Comparison of ENCODE assay signal across 15 cellular contexts in the genomic region with DNA sequence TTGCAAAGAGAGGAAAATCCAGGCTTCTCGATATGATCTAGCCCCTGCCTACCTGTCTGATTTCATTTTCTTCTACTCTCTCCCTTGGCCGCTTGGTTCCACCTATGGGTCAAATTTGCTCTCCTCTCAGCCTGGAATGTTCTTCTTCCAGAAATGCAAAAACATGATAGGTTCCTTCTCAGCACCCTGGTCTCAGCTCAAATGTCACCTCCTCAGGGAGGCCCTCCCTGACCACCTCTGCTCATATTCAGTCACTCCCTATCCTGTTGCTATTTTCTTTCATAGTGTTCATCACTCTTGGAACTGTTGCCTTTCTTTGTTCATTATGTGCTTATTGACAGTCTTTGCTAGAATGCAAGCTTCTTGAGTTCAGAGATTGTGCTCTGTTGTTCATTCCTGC.
"Had no signal": no experiment of that assay in that cellular context is flagged by ENCODE, and none has a peak within 500 bp of the region (broad histone marks: within the 10 kb centered on the region; RNA-seq: fewer than 3 reads in every experiment).

No MANE protein-coding gene starts in this region.

- H3K9me3 Mint-ChIP-seq: natural killer cell treated with Interleukin-12 subunit alpha and Interleukin-12 subunit beta and Interleukin-15 and Interleukin-18, amount 100 ng/mL, for 72 hours; neural progenitor cell; stimulated activated effector memory CD8-positive, alpha-beta T cell treated with anti-CD3 and anti-CD28 coated beads, Interleukin-12 subunit alpha, Interleukin-12 subunit beta, amount 100 ng/mL, for 72 hours; stimulated activated naive CD8-positive, alpha-beta T cell treated with anti-CD3 and anti-CD28 coated beads, Interleukin-15, Interleukin-2, amounts not matched to agents 100 ng/mL and 50 ng/mL, for 24 hours had no signal

- H3K4me3 ChIP-seq: heart right ventricle, neural progenitor cell, ovary, thoracic aorta, transverse colon had no signal

- DNase-seq: endodermal cell; heart right ventricle; kidney glomerular epithelial cell; midbrain; ovary; right cardiac atrium; small intestine; stimulated activated CD4-positive, alpha-beta T cell treated with anti-CD3 and anti-CD28 coated beads, Interleukin-4, amount 100 ng/mL, for 1 hour; stimulated activated CD8-positive, alpha-beta memory T cell treated with anti-CD3 and anti-CD28 coated beads, Interleukin-4, amount 100 ng/mL, for 48 hours; transverse colon had no signal

- H3K36me3 Mint-ChIP-seq: natural killer cell treated with Interleukin-12 subunit alpha and Interleukin-12 subunit beta and Interleukin-15 and Interleukin-18, amount 100 ng/mL, for 72 hours had no signal

- ATAC-seq: heart right ventricle; natural killer cell treated with Interleukin-12 subunit alpha and Interleukin-12 subunit beta and Interleukin-15 and Interleukin-18, amount 100 ng/mL, for 72 hours; right cardiac atrium; stimulated activated effector memory CD8-positive, alpha-beta T cell treated with anti-CD3 and anti-CD28 coated beads, Interleukin-12 subunit alpha, Interleukin-12 subunit beta, amount 100 ng/mL, for 72 hours had no signal

- H3K27me3 ChIP-seq: heart right ventricle, neural progenitor cell, ovary, transverse colon had no signal

- H3K27ac ChIP-seq: heart right ventricle, neural progenitor cell, ovary, transverse colon had no signal

- H3K4me1 ChIP-seq: neural progenitor cell, transverse colon had no signal

- H3K27me3 Mint-ChIP-seq: natural killer cell treated with Interleukin-12 subunit alpha and Interleukin-12 subunit beta and Interleukin-15 and Interleukin-18, amount 100 ng/mL, for 72 hours; stimulated activated naive CD8-positive, alpha-beta T cell treated with anti-CD3 and anti-CD28 coated beads, Interleukin-15, Interleukin-2, amounts not matched to agents 100 ng/mL and 50 ng/mL, for 24 hours had no signal

- H2AFZ ChIP-seq: neural progenitor cell had no signal

- H3K27ac Mint-ChIP-seq: endodermal cell; natural killer cell treated with Interleukin-12 subunit alpha and Interleukin-12 subunit beta and Interleukin-15 and Interleukin-18, amount 100 ng/mL, for 72 hours; neural progenitor cell; stimulated activated effector memory CD8-positive, alpha-beta T cell treated with anti-CD3 and anti-CD28 coated beads, Interleukin-12 subunit alpha, Interleukin-12 subunit beta, amount 100 ng/mL, for 72 hours; stimulated activated naive CD8-positive, alpha-beta T cell treated with anti-CD3 and anti-CD28 coated beads, Interleukin-15, Interleukin-2, amounts not matched to agents 100 ng/mL and 50 ng/mL, for 24 hours had no signal

- H3K9ac ChIP-seq: neural progenitor cell had no signal

- H3K4me3 Mint-ChIP-seq: endodermal cell; natural killer cell treated with Interleukin-12 subunit alpha and Interleukin-12 subunit beta and Interleukin-15 and Interleukin-18, amount 100 ng/mL, for 72 hours; neural progenitor cell; stimulated activated effector memory CD8-positive, alpha-beta T cell treated with anti-CD3 and anti-CD28 coated beads, Interleukin-12 subunit alpha, Interleukin-12 subunit beta, amount 100 ng/mL, for 72 hours; stimulated activated naive CD8-positive, alpha-beta T cell treated with anti-CD3 and anti-CD28 coated beads, Interleukin-15, Interleukin-2, amounts not matched to agents 100 ng/mL and 50 ng/mL, for 24 hours had no signal

- H3K9me3 ChIP-seq: ovary, thoracic aorta, transverse colon had no signal

- H3K36me3 ChIP-seq: neural progenitor cell, ovary had no signal

- H3K4me2 ChIP-seq: neural progenitor cell had no signal
